7 cellular contexts compared by ENCODE assay signal in genomic region chr10:64959116-64959515, GRCh38.
"Had no signal": no experiment of that assay in that cellular context is flagged by ENCODE, and none has a peak within 500 bp of the region (broad histone marks: within the 10 kb centered on the region; RNA-seq: fewer than 3 reads in every experiment).

No MANE protein-coding gene starts in this region.

- H3K4me1 Mint-ChIP-seq: GM23338, H9 had no signal

- DNase-seq: GM23248, GOT3, H7, H9, HCEC 1CT, HFFc6 had no signal

- H3K27ac Mint-ChIP-seq: GM23338, H9, HFFc6 had no signal

- H3K4me3 Mint-ChIP-seq: GM23338, H9, HFFc6 had no signal
